Comparison of ENCODE assay signal across 22 cellular contexts in genomic region chr3:56900801-56901200, GRCh38.
"Had no signal": no experiment of that assay in that cellular context is flagged by ENCODE, and none has a peak within 500 bp of the region (broad histone marks: within the 10 kb centered on the region; RNA-seq: fewer than 3 reads in every experiment).

No MANE protein-coding gene starts in this region.

- ATAC-seq: foreskin keratinocyte, gastroesophageal sphincter, heart left ventricle, left colon, left lobe of liver, left ventricle myocardium superior, mucosa of descending colon had no signal

- H3K4me3 Mint-ChIP-seq: immature natural killer cell, mesothelial cell of epicardium had no signal

- H3K36me3 ChIP-seq: esophagus muscularis mucosa, gastroesophageal sphincter, heart left ventricle, lower lobe of right lung had no signal

- H3K27me3 ChIP-seq: dorsolateral prefrontal cortex, esophagus muscularis mucosa, foreskin keratinocyte, gastroesophageal sphincter, heart left ventricle, hepatocyte had no signal

- H3K4me3 ChIP-seq: coronary artery, dorsolateral prefrontal cortex, esophagus muscularis mucosa, gastroesophageal sphincter, heart left ventricle, hepatocyte, lower lobe of right lung, mucosa of descending colon had no signal

- H3K27ac ChIP-seq: coronary artery, esophagus muscularis mucosa, foreskin keratinocyte, gastroesophageal sphincter, hepatocyte, lower lobe of right lung had no signal

- H3K9me3 ChIP-seq: esophagus muscularis mucosa, gastroesophageal sphincter, heart left ventricle, lower lobe of right lung, mucosa of descending colon had no signal

- H3K9me3 Mint-ChIP-seq: immature natural killer cell, mesothelial cell of epicardium had no signal

- H3K4me1 ChIP-seq: foreskin keratinocyte, gastroesophageal sphincter, lower lobe of right lung had no signal

- DNase-seq: dermis blood vessel endothelial cell; dorsolateral prefrontal cortex; effector CD4-positive, alpha-beta T cell; effector memory CD4-positive, alpha-beta T cell; foreskin keratinocyte; heart left ventricle; hypothalamus; immature natural killer cell; islet precursor cell; kidney; kidney glomerular epithelial cell; left colon; left ventricle myocardium superior; lower lobe of right lung; mesenchymal stem cell; mucosa of descending colon had no signal

- H3K27ac Mint-ChIP-seq: immature natural killer cell, mesothelial cell of epicardium had no signal

- H3K4me1 Mint-ChIP-seq: mesothelial cell of epicardium had no signal

- H3K36me3 Mint-ChIP-seq: mesothelial cell of epicardium had no signal
